In the genomic region with DNA sequence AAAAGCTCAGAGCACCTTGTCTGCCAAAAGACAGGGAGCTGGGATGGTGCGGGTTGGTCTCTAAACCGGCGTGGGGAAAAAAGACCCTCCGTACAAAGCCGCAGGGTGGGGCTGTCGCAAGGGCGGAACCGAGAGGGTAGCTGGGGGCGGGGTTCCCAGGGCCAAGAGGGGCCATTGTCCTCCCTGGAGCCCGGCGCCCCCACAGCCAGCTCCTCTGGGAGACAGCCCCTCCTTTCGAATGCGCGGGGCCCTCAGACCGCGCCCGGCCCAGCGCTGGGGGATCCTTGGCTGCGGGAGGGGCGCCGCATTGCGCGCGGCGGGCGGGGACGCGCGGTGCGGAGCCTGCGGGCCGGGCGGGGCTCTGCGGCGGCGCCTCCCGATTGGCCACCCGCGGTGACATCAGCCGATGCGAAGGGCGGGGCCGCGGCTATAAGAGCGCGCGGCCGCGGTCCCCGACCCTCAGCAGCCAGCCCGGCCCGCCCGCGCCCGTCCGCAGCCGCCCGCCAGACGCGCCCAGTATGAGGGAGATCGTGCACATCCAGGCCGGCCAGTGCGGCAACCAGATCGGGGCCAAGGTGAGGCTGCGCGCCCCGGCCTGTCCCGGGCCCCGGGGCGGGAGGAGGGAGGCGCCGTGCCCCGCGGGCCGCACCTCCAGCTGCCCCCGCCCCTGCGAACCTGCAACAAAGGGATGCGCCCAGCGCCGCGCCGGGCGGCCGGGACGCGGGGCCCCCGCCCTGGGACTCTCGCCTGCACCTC, we compare ENCODE assay signal across 1 cellular context.
TF ChIP-seq lines count a peak whose summit lies in the region.

A gene (plus strand): TSS at position 459 of the 756 bp plus-strand sequence. CDS start 60 bp downstream, at position 519.

TF ChIP-seq in WTC11, 78 proteins besides CTCF, POLR2A, EP300 and RAD21 (continued from another document and continues in another):
- TF ChIP-seq, protein P1, sequence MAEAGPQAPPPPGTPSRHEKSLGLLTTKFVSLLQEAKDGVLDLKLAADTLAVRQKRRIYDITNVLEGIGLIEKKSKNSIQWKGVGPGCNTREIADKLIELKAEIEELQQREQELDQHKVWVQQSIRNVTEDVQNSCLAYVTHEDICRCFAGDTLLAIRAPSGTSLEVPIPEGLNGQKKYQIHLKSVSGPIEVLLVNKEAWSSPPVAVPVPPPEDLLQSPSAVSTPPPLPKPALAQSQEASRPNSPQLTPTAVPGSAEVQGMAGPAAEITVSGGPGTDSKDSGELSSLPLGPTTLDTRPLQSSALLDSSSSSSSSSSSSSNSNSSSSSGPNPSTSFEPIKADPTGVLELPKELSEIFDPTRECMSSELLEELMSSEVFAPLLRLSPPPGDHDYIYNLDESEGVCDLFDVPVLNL (CRISPR knock-in tag; IDR thresholded peaks at IDR 0.05; ENCODE audit: borderline replicate concordance, low read depth) = no peak
- TF ChIP-seq IRF2 (CRISPR knock-in tag; IDR thresholded peaks at IDR 0.05; ENCODE audit: borderline replicate concordance, low read depth) (no peak), RELA (CRISPR knock-in tag; IDR thresholded peaks at IDR 0.05; ENCODE audit: borderline replicate concordance) (no peak), JUN (CRISPR knock-in tag; IDR thresholded peaks at IDR 0.05) (no peak), PRRX2 (CRISPR knock-in tag; IDR thresholded peaks at IDR 0.05) (no peak), FOXJ3 (CRISPR knock-in tag; IDR thresholded peaks at IDR 0.05; ENCODE audit: borderline replicate concordance) (no peak), ZNF232 (CRISPR knock-in tag; IDR thresholded peaks at IDR 0.05) (no peak), ZNF317 (CRISPR knock-in tag; IDR thresholded peaks at IDR 0.05; ENCODE audit: borderline replicate concordance, low read depth) (no peak), SOX15 (CRISPR knock-in tag; IDR thresholded peaks at IDR 0.05) (no peak), ZNF416 (CRISPR knock-in tag; IDR thresholded peaks at IDR 0.05) (peak; percentile 53; the same call in 1 of the 2 replicates), SMAD3 (CRISPR knock-in tag; IDR thresholded peaks at IDR 0.05; ENCODE audit: borderline replicate concordance) (no peak), MXD4 (CRISPR knock-in tag; IDR thresholded peaks at IDR 0.05; ENCODE audit: borderline replicate concordance) (no peak), CBFB (CRISPR knock-in tag; IDR thresholded peaks at IDR 0.05; ENCODE audit: low read depth) (no peak), CREB1 (CRISPR knock-in tag; IDR thresholded peaks at IDR 0.05) (no peak), ZNF396 (CRISPR knock-in tag; IDR thresholded peaks at IDR 0.05; ENCODE audit: borderline replicate concordance) (no peak), GRHL2 (CRISPR knock-in tag; IDR thresholded peaks at IDR 0.05; ENCODE audit: insufficient replicate concordance, severe bottlenecking) (no peak), CREM (CRISPR knock-in tag; IDR thresholded peaks at IDR 0.05) (0 out of 2 replicates have a peak, but pooled peaks have one; percentile 60), TP53 (CRISPR knock-in tag; IDR thresholded peaks at IDR 0.05) (peak; percentile 70; the same call in 1 of the 2 replicates), ZNF671 (CRISPR knock-in tag; IDR thresholded peaks at IDR 0.05) (peak; percentile 71; the same call in 1 of the 2 replicates)
- TF ChIP-seq, protein P2, sequence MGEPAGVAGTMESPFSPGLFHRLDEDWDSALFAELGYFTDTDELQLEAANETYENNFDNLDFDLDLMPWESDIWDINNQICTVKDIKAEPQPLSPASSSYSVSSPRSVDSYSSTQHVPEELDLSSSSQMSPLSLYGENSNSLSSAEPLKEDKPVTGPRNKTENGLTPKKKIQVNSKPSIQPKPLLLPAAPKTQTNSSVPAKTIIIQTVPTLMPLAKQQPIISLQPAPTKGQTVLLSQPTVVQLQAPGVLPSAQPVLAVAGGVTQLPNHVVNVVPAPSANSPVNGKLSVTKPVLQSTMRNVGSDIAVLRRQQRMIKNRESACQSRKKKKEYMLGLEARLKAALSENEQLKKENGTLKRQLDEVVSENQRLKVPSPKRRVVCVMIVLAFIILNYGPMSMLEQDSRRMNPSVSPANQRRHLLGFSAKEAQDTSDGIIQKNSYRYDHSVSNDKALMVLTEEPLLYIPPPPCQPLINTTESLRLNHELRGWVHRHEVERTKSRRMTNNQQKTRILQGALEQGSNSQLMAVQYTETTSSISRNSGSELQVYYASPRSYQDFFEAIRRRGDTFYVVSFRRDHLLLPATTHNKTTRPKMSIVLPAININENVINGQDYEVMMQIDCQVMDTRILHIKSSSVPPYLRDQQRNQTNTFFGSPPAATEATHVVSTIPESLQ (CRISPR knock-in tag; IDR thresholded peaks at IDR 0.05) = no peak
- TF ChIP-seq, protein P3, sequence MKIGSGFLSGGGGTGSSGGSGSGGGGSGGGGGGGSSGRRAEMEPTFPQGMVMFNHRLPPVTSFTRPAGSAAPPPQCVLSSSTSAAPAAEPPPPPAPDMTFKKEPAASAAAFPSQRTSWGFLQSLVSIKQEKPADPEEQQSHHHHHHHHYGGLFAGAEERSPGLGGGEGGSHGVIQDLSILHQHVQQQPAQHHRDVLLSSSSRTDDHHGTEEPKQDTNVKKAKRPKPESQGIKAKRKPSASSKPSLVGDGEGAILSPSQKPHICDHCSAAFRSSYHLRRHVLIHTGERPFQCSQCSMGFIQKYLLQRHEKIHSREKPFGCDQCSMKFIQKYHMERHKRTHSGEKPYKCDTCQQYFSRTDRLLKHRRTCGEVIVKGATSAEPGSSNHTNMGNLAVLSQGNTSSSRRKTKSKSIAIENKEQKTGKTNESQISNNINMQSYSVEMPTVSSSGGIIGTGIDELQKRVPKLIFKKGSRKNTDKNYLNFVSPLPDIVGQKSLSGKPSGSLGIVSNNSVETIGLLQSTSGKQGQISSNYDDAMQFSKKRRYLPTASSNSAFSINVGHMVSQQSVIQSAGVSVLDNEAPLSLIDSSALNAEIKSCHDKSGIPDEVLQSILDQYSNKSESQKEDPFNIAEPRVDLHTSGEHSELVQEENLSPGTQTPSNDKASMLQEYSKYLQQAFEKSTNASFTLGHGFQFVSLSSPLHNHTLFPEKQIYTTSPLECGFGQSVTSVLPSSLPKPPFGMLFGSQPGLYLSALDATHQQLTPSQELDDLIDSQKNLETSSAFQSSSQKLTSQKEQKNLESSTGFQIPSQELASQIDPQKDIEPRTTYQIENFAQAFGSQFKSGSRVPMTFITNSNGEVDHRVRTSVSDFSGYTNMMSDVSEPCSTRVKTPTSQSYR (CRISPR knock-in tag; IDR thresholded peaks at IDR 0.05) = no peak
- TF ChIP-seq, protein P4, sequence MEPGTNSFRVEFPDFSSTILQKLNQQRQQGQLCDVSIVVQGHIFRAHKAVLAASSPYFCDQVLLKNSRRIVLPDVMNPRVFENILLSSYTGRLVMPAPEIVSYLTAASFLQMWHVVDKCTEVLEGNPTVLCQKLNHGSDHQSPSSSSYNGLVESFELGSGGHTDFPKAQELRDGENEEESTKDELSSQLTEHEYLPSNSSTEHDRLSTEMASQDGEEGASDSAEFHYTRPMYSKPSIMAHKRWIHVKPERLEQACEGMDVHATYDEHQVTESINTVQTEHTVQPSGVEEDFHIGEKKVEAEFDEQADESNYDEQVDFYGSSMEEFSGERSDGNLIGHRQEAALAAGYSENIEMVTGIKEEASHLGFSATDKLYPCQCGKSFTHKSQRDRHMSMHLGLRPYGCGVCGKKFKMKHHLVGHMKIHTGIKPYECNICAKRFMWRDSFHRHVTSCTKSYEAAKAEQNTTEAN (CRISPR knock-in tag; IDR thresholded peaks at IDR 0.05) = 0 out of 2 replicates have a peak, but pooled peaks have one; percentile 13
- TF ChIP-seq, protein P5, sequence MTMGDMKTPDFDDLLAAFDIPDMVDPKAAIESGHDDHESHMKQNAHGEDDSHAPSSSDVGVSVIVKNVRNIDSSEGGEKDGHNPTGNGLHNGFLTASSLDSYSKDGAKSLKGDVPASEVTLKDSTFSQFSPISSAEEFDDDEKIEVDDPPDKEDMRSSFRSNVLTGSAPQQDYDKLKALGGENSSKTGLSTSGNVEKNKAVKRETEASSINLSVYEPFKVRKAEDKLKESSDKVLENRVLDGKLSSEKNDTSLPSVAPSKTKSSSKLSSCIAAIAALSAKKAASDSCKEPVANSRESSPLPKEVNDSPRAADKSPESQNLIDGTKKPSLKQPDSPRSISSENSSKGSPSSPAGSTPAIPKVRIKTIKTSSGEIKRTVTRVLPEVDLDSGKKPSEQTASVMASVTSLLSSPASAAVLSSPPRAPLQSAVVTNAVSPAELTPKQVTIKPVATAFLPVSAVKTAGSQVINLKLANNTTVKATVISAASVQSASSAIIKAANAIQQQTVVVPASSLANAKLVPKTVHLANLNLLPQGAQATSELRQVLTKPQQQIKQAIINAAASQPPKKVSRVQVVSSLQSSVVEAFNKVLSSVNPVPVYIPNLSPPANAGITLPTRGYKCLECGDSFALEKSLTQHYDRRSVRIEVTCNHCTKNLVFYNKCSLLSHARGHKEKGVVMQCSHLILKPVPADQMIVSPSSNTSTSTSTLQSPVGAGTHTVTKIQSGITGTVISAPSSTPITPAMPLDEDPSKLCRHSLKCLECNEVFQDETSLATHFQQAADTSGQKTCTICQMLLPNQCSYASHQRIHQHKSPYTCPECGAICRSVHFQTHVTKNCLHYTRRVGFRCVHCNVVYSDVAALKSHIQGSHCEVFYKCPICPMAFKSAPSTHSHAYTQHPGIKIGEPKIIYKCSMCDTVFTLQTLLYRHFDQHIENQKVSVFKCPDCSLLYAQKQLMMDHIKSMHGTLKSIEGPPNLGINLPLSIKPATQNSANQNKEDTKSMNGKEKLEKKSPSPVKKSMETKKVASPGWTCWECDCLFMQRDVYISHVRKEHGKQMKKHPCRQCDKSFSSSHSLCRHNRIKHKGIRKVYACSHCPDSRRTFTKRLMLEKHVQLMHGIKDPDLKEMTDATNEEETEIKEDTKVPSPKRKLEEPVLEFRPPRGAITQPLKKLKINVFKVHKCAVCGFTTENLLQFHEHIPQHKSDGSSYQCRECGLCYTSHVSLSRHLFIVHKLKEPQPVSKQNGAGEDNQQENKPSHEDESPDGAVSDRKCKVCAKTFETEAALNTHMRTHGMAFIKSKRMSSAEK (CRISPR knock-in tag; IDR thresholded peaks at IDR 0.05; ENCODE audit: borderline replicate concordance) = no peak
- TF ChIP-seq, protein P6, sequence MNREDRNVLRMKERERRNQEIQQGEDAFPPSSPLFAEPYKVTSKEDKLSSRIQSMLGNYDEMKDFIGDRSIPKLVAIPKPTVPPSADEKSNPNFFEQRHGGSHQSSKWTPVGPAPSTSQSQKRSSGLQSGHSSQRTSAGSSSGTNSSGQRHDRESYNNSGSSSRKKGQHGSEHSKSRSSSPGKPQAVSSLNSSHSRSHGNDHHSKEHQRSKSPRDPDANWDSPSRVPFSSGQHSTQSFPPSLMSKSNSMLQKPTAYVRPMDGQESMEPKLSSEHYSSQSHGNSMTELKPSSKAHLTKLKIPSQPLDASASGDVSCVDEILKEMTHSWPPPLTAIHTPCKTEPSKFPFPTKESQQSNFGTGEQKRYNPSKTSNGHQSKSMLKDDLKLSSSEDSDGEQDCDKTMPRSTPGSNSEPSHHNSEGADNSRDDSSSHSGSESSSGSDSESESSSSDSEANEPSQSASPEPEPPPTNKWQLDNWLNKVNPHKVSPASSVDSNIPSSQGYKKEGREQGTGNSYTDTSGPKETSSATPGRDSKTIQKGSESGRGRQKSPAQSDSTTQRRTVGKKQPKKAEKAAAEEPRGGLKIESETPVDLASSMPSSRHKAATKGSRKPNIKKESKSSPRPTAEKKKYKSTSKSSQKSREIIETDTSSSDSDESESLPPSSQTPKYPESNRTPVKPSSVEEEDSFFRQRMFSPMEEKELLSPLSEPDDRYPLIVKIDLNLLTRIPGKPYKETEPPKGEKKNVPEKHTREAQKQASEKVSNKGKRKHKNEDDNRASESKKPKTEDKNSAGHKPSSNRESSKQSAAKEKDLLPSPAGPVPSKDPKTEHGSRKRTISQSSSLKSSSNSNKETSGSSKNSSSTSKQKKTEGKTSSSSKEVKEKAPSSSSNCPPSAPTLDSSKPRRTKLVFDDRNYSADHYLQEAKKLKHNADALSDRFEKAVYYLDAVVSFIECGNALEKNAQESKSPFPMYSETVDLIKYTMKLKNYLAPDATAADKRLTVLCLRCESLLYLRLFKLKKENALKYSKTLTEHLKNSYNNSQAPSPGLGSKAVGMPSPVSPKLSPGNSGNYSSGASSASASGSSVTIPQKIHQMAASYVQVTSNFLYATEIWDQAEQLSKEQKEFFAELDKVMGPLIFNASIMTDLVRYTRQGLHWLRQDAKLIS (CRISPR knock-in tag; IDR thresholded peaks at IDR 0.05; ENCODE audit: borderline replicate concordance) = no peak
- TF ChIP-seq, protein P7, sequence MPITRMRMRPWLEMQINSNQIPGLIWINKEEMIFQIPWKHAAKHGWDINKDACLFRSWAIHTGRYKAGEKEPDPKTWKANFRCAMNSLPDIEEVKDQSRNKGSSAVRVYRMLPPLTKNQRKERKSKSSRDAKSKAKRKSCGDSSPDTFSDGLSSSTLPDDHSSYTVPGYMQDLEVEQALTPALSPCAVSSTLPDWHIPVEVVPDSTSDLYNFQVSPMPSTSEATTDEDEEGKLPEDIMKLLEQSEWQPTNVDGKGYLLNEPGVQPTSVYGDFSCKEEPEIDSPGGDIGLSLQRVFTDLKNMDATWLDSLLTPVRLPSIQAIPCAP (CRISPR knock-in tag; IDR thresholded peaks at IDR 0.05) = no peak
- TF ChIP-seq, protein P8, sequence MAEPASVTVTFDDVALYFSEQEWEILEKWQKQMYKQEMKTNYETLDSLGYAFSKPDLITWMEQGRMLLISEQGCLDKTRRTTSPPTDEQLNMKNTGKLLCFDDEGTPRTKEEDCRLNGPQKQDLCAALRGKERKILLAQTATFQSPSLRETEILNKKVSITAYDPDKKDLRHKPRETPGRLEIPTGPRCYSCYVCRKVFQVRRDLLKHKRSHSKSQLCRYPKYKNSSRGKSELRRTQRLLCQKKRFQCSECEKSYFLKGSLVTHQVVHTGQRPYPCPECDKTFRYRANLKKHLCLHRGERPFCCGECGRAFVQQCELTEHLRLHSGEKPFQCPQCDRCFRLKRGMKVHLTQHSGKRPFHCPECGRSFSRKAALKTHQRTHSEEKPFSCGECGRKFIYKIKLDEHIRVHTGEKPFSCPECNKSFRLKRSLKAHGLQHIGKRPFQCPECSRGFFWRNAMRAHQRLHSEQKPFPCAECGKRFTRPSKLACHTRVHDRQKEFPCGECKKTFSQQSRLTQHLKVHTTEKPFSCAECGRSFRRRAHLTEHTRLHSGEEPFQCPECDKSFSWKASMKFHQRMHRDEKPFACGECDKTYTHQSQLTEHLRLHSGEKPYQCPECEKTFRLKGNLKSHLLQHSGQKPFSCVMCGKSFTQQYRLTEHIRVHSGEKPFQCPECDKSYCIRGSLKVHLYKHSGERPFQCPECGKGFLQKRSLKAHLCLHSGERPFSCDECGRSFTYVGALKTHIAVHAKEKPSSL (CRISPR knock-in tag; conservative IDR thresholded peaks at IDR 0.05) = no peak
- TF ChIP-seq, protein P9, sequence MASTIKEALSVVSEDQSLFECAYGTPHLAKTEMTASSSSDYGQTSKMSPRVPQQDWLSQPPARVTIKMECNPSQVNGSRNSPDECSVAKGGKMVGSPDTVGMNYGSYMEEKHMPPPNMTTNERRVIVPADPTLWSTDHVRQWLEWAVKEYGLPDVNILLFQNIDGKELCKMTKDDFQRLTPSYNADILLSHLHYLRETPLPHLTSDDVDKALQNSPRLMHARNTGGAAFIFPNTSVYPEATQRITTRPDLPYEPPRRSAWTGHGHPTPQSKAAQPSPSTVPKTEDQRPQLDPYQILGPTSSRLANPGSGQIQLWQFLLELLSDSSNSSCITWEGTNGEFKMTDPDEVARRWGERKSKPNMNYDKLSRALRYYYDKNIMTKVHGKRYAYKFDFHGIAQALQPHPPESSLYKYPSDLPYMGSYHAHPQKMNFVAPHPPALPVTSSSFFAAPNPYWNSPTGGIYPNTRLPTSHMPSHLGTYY (CRISPR knock-in tag; IDR thresholded peaks at IDR 0.05) = no peak
- TF ChIP-seq, protein P10, sequence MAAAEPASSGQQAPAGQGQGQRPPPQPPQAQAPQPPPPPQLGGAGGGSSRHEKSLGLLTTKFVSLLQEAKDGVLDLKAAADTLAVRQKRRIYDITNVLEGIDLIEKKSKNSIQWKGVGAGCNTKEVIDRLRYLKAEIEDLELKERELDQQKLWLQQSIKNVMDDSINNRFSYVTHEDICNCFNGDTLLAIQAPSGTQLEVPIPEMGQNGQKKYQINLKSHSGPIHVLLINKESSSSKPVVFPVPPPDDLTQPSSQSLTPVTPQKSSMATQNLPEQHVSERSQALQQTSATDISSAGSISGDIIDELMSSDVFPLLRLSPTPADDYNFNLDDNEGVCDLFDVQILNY (CRISPR knock-in tag; IDR thresholded peaks at IDR 0.05) = 0 out of 2 replicates have a peak, but pooled peaks have one; percentile 43
